ENCODE assay signal across 11 cellular contexts in the genomic region with DNA sequence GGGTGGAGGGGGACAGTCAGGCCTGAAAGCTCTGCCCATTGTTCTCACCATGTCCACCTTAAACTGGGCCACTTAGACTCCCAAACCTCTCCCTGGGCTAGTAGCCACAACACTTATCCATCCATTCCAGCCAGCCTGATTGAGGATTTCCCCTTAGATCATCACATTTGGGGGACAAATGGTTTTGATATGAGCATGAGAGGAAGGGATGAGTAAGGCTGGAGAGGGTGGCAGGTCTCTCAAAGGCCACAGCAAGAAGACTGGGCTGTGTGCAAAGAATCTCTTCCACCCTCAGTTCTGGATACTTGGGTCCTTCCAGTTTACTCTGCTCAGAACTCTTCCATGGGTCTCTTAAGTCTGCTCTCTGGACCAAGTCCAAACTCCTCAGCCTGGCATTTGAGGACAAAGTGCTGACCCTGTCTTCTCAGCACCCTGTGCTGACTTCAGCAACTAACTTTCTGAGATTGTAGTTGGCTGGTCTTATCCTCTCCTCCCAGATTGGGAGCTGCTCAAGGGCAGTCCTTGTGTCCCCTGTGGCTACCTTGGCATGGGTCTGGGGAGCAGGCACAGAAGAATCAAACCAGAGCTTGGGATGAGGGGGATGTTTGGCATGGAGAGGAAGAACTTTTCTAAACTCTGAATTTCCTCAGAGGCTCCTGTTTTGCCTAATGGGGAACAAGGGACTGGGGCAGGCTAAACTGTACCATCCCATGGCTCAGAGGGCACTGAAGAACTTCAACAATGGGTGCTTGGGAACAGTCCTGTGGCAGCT. TPM values are rescaled to one million over a fixed set of nuclear protein-coding genes. Genes with fewer than 3 reads are reported as not detected.
DNase-seq lines count a peak whose midpoint lies in the region; ATAC-seq and TF ChIP-seq lines count a peak whose summit lies in the region.
"Had no signal": no experiment of that assay in that cellular context is flagged by ENCODE, and none has a peak within 500 bp of the region (broad histone marks: within the 10 kb centered on the region; RNA-seq: fewer than 3 reads in every experiment).

No MANE protein-coding gene starts in this region.

- H3K27ac Mint-ChIP-seq in activated naive CD4-positive, alpha-beta T cell treated with anti-CD3 and anti-CD28 coated beads, Interleukin-2, amount 50 U/mL, for 72 hours, result peak overlapping the region; percentile 83 to 87
- peak overlapping the region; percentile 75 to 95 (median 92) for H3K27ac Mint-ChIP-seq in naive thymus-derived CD4-positive, alpha-beta T cell

- peaks cover 15 to 17% of the 10 kb centered on the region in 2 donors for H3K36me3 Mint-ChIP-seq in activated naive CD4-positive, alpha-beta T cell treated with anti-CD3 and anti-CD28 coated beads, Interleukin-2, amount 50 U/mL, for 72 hours
- H3K36me3 Mint-ChIP-seq in naive thymus-derived CD4-positive, alpha-beta T cell, result peaks cover 4 to 27% (median 6%) of the 10 kb centered on the region in 5 donors

- peaks cover 0 to 4% (median 0%) of the 10 kb centered on the region in 3 experiments for H3K36me3 ChIP-seq in naive thymus-derived CD4-positive, alpha-beta T cell (ENCODE audit: control insufficient read depth in 2 of 3, insufficient read depth in 3 of 3, low read length in 3 of 3)
- peaks cover 18% of the 10 kb centered on the region for H3K36me3 ChIP-seq in upper lobe of right lung
- no peaks in the 10 kb centered on the region for H3K36me3 ChIP-seq in MM.1S (replicated peaks; ENCODE audit: insufficient read depth, low read length)

- H3K4me1 Mint-ChIP-seq in naive thymus-derived CD4-positive, alpha-beta T cell, result peaks cover 61 to 75% (median 70%) of the 10 kb centered on the region in 7 donors

- no peaks in the 10 kb centered on the region for H3K27me3 Mint-ChIP-seq in naive thymus-derived CD4-positive, alpha-beta T cell

- H3K27ac ChIP-seq in right cardiac atrium (ENCODE audit: low read length), result peak overlapping the region; percentile 21
- peak overlapping the region; percentile 66 for H3K27ac ChIP-seq in naive thymus-derived CD4-positive, alpha-beta T cell (ENCODE audit: low read depth, low read length)
- peak overlapping the region; percentile 44 for H3K27ac ChIP-seq in upper lobe of right lung
- H3K27ac ChIP-seq in MM.1S (ENCODE audit: low read length), result no peak overlapping the region

- H3F3A ChIP-seq in MM.1S (ENCODE audit: insufficient read depth, low read length), result peaks cover 27% of the 10 kb centered on the region

- ATAC-seq in right cardiac atrium (no peak), upper lobe of right lung (no peak), GM21825 (IDR thresholded peaks at IDR 0.05; ENCODE audit: unreplicated experiment) (no peak)
- ATAC-seq in activated naive CD4-positive, alpha-beta T cell treated with anti-CD3 and anti-CD28 coated beads, Interleukin-2, amount 50 U/mL, for 72 hours, result peak; percentile 25 to 41
- ATAC-seq in naive thymus-derived CD4-positive, alpha-beta T cell, result no peak
- ATAC-seq: PC-3 had no signal

- H3K4me2 ChIP-seq in MM.1S (ENCODE audit: low read depth, low read length), result no peak overlapping the region

- peak overlapping the region in 9 of 10 donors; percentile 32 to 96 (median 73) for H3K4me3 Mint-ChIP-seq in naive thymus-derived CD4-positive, alpha-beta T cell

- H3K9me3 Mint-ChIP-seq in activated naive CD4-positive, alpha-beta T cell treated with anti-CD3 and anti-CD28 coated beads, Interleukin-2, amount 50 U/mL, for 72 hours, result no peaks in the 10 kb centered on the region
- no peaks in the 10 kb centered on the region for H3K9me3 Mint-ChIP-seq in naive thymus-derived CD4-positive, alpha-beta T cell

- peaks cover 15% of the 10 kb centered on the region for H3K79me2 ChIP-seq in MM.1S (ENCODE audit: low read length)

- no peaks in the 10 kb centered on the region for H3K9me2 ChIP-seq in MM.1S (replicated peaks; ENCODE audit: insufficient read depth, low read length)

- H2AFZ ChIP-seq in MM.1S (ENCODE audit: low read length), result no peak overlapping the region

- H3K9me3 ChIP-seq in right cardiac atrium (ENCODE audit: control insufficient read depth, low read length), result no peaks in the 10 kb centered on the region
- H3K9me3 ChIP-seq in naive thymus-derived CD4-positive, alpha-beta T cell (ENCODE audit: control insufficient read depth in 2 of 3, low read length in 3 of 3), result no peaks in the 10 kb centered on the region
- H3K9me3 ChIP-seq in upper lobe of right lung, result no peaks in the 10 kb centered on the region
- no peaks in the 10 kb centered on the region for H3K9me3 ChIP-seq in MM.1S (replicated peaks; ENCODE audit: insufficient read depth, low read length)

- H3K4me1 ChIP-seq in right cardiac atrium (ENCODE audit: control insufficient read depth, insufficient read depth, low read length) (peaks cover 15% of the 10 kb centered on the region), upper lobe of right lung (peaks cover 70% of the 10 kb centered on the region), MM.1S (ENCODE audit: low read length) (peaks cover 8% of the 10 kb centered on the region)
- H3K4me1 ChIP-seq in naive thymus-derived CD4-positive, alpha-beta T cell (ENCODE audit: control insufficient read depth in 2 of 2, insufficient read depth in 2 of 2, low read length in 2 of 2), result peaks cover 69 to 70% of the 10 kb centered on the region in 2 donors

- no peak overlapping the region for H3K9ac ChIP-seq in MM.1S (ENCODE audit: low read length)

- intact Hi-C loops in right cardiac atrium (cut with DNase I) (no loop called here), cardiac septum (cut with DNase I) (no loop called here), upper lobe of right lung (cut with DNase I) (loop anchor here (10.0 kb wide), 1 partner anchor 153 kb away; the partner anchor contains the start of gene ESRP2)
- intact Hi-C loops in naive thymus-derived CD4-positive, alpha-beta T cell (cut with micrococcal nuclease), result loop anchor here (5.0 to 10.0 kb wide), 4 partner anchors 60 to 1253 kb away; partner anchors contain the start of genes COG8 (in 1 of the 2), CTCF (in 1 of the 2), DDX28 (in 1 of the 2) and DUS2 (in 1 of the 2)

- CTCF ChIA-PET in naive thymus-derived CD4-positive, alpha-beta T cell (lab: Charles Lee), result interaction anchor here (0.6 to 6.8 kb wide), 3 partner anchors 11 to 18 kb away, joined by 3 to 57 read pairs (median 6); no protein-coding TSS in a partner anchor

- DNase-seq in right cardiac atrium (peak in 1 of 3 donors; percentile 60), cardiac septum (ENCODE audit: low spot score) (no peak), upper lobe of right lung (no peak), HCEC 1CT (no peak), MM.1S (no peak)
- peak in 1 of 2 donors; percentile 66 for DNase-seq in activated naive CD4-positive, alpha-beta T cell treated with anti-CD3 and anti-CD28 coated beads, Interleukin-2, amount 50 U/mL, for 72 hours (ENCODE audit: low spot score in 2 of 2)
- no peak for DNase-seq in naive thymus-derived CD4-positive, alpha-beta T cell
- DNase-seq: amniotic stem cell, NCI-H2029 treated with DMSO at 0.1 percent for 48 hours, PC-3 had no signal

- H4K20me1 ChIP-seq in MM.1S (ENCODE audit: insufficient read depth, low read length), result no peaks in the 10 kb centered on the region

- POLR2A ChIA-PET in naive thymus-derived CD4-positive, alpha-beta T cell (lab: Charles Lee), result interaction anchor here (0.6 to 12.7 kb wide), 9 partner anchors 10 to 1485 kb away, joined by 3 to 300 read pairs (median 4); partner anchors contain the start of gene DPEP2

- H3K27me3 ChIP-seq in right cardiac atrium (ENCODE audit: control insufficient read depth, insufficient read depth), result no peaks in the 10 kb centered on the region
- H3K27me3 ChIP-seq in naive thymus-derived CD4-positive, alpha-beta T cell (ENCODE audit: control insufficient read depth in 2 of 2, insufficient read depth in 2 of 2, low read length in 2 of 2), result no peaks in the 10 kb centered on the region
- H3K27me3 ChIP-seq in upper lobe of right lung, result no peaks in the 10 kb centered on the region
- H3K27me3 ChIP-seq in MM.1S (replicated peaks; ENCODE audit: insufficient read depth, low read length), result no peaks in the 10 kb centered on the region

- no peak overlapping the region for H3K4me3 ChIP-seq in right cardiac atrium (ENCODE audit: low read length)
- peak overlapping the region; percentile 29 for H3K4me3 ChIP-seq in naive thymus-derived CD4-positive, alpha-beta T cell (ENCODE audit: low read length)
- no peak overlapping the region for H3K4me3 ChIP-seq in upper lobe of right lung
- no peak overlapping the region for H3K4me3 ChIP-seq in MM.1S (ENCODE audit: low read length)

- TF ChIP-seq CTCF in upper lobe of right lung (IDR thresholded peaks at IDR 0.05) (no peak), MM.1S (IDR thresholded peaks at IDR 0.05; ENCODE audit: low read length) (no peak)

RNA-seq across cellular contexts. Expression of gene NFATC3, which starts 3.2 kb away (rescaled TPM):
- total RNA-seq in right cardiac atrium (10 to 100 TPM; 28.7 to 34.7 (median 33.6) TPM), cardiac septum (22.9 TPM), upper lobe of right lung (74.5 TPM)
- 8.1 TPM for polyA plus RNA-seq in right cardiac atrium
- total RNA-seq in activated naive CD4-positive, alpha-beta T cell treated with anti-CD3 and anti-CD28 coated beads, Interleukin-2, amount 50 U/mL, for 72 hours, result 10 to 100 TPM; 64.2 to 90.1 TPM
- total RNA-seq in naive thymus-derived CD4-positive, alpha-beta T cell, result 100 to 1,000 TPM; 120 to 151 (median 147) TPM
- polyA plus RNA-seq in naive thymus-derived CD4-positive, alpha-beta T cell, result 100 to 1,000 TPM in 1 of 2 donors, 10 to 100 TPM in 1; 75.8 to 109 TPM

RNA-seq across cellular contexts. Expression of gene DUS2, which starts 58.9 kb away (rescaled TPM):
- total RNA-seq in right cardiac atrium (1 to 10 TPM; 5.1 to 9.5 (median 6.8) TPM), cardiac septum (6.4 TPM), upper lobe of right lung (11.2 TPM)
- polyA plus RNA-seq in right cardiac atrium, result 4.3 TPM
- total RNA-seq in activated naive CD4-positive, alpha-beta T cell treated with anti-CD3 and anti-CD28 coated beads, Interleukin-2, amount 50 U/mL, for 72 hours, result 10 to 100 TPM; 21.2 to 35.5 TPM
- total RNA-seq in naive thymus-derived CD4-positive, alpha-beta T cell, result 10 to 100 TPM; 13.6 to 25.9 (median 18.3) TPM
- 10 to 100 TPM in 1 of 2 donors, 1 to 10 TPM in 1; 8.7 to 13.7 TPM for polyA plus RNA-seq in naive thymus-derived CD4-positive, alpha-beta T cell

RNA-seq across cellular contexts. Expression of gene DDX28, which starts 59.0 kb away (rescaled TPM):
- total RNA-seq in right cardiac atrium (1 to 10 TPM; 6.7 to 7.8 (median 7.4) TPM), cardiac septum (8.6 TPM), upper lobe of right lung (9.9 TPM)
- 8.4 TPM for polyA plus RNA-seq in right cardiac atrium
- total RNA-seq in activated naive CD4-positive, alpha-beta T cell treated with anti-CD3 and anti-CD28 coated beads, Interleukin-2, amount 50 U/mL, for 72 hours, result 10 to 100 TPM in 1 of 2 donors, 1 to 10 TPM in 1; 7.7 to 15.6 TPM
- 10 to 100 TPM; 15.5 to 19.9 (median 19.1) TPM for total RNA-seq in naive thymus-derived CD4-positive, alpha-beta T cell
- 10 to 100 TPM; 52.1 to 67.7 TPM for polyA plus RNA-seq in naive thymus-derived CD4-positive, alpha-beta T cell

Comparison
In these comparisons a context has a peak if more than half of its experiments do, and no peak if none do; other contexts are left out.
1. ATAC-seq: peak in activated naive CD4-positive, alpha-beta T cell treated with anti-CD3 and anti-CD28 coated beads, Interleukin-2, amount 50 U/mL, for 72 hours (2 of 2); none in right cardiac atrium (0 of 2), naive thymus-derived CD4-positive, alpha-beta T cell (single experiment), upper lobe of right lung (single experiment) and GM21825 (single experiment).
2. intact Hi-C loops: an anchor here in naive thymus-derived CD4-positive, alpha-beta T cell (5.0 to 10.0 kb wide) and upper lobe of right lung (10.0 kb wide); none called in right cardiac atrium and cardiac septum.